15 cellular contexts compared by ENCODE assay signal in the genomic region with DNA sequence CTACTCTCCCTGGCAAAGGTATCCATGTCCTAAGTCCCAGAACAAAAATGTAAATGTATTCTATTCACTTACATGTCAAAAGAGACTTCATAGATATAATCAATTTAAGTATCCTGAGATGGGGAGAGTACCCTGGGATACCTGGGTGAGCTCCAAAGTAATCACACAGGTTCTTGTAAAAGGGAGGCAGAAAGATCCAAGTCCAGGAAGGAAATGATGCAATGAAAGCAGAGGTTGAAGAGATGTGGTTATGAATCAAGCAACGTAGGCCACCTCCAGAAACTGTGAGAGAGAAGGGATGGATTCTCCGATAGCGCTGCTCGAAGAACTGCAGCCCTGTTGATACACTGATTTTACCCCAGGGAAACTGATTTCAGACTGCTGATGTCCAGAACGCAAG.
DNase-seq lines count a peak whose midpoint lies in the region; ATAC-seq and TF ChIP-seq lines count a peak whose summit lies in the region.
"Had no signal": no experiment of that assay in that cellular context is flagged by ENCODE, and none has a peak within 500 bp of the region (broad histone marks: within the 10 kb centered on the region; RNA-seq: fewer than 3 reads in every experiment).

No MANE protein-coding gene starts in this region.

- no peak overlapping the region for H3K27ac ChIP-seq in GM23248
- no peak overlapping the region for H3K27ac ChIP-seq in brain microvascular endothelial cell
- no peak overlapping the region for H3K27ac ChIP-seq in neural progenitor cell
- H3K27ac ChIP-seq: PC-9, SJSA1 had no signal

- peak overlapping the region; percentile 57 for H2AFZ ChIP-seq in GM23248
- H2AFZ ChIP-seq in neural progenitor cell (replicated peaks): peak overlapping the region; percentile 13
- H2AFZ ChIP-seq: PC-9 had no signal

- H3K4me2 ChIP-seq in GM23248 (ENCODE audit: unreplicated experiment) (no peak overlapping the region), neural progenitor cell (no peak overlapping the region)
- H3K4me2 ChIP-seq: PC-9 had no signal

- H3F3A ChIP-seq in GM23248 (ENCODE audit: insufficient read depth): peaks cover 2% of the 10 kb centered on the region
- H3F3A ChIP-seq in neural progenitor cell (ENCODE audit: low read depth): no peaks in the 10 kb centered on the region

- H4K20me1 ChIP-seq in GM23248 (ENCODE audit: insufficient read depth) (no peaks in the 10 kb centered on the region), neural progenitor cell (ENCODE audit: low read depth) (no peaks in the 10 kb centered on the region)

- no peaks in the 10 kb centered on the region for H3K9me3 Mint-ChIP-seq in neural progenitor cell
- H3K9me3 Mint-ChIP-seq in chondrocyte (ENCODE audit: low read depth): no peaks in the 10 kb centered on the region
- H3K9me3 Mint-ChIP-seq in stimulated activated effector memory CD8-positive, alpha-beta T cell treated with anti-CD3 and anti-CD28 coated beads, Interleukin-12 subunit alpha, Interleukin-12 subunit beta, amount 100 ng/mL, for 72 hours: no peaks in the 10 kb centered on the region
- H3K9me3 Mint-ChIP-seq: CD4-positive, alpha-beta T cell had no signal

- H3K36me3 ChIP-seq in GM23248 (ENCODE audit: low read depth) (no peaks in the 10 kb centered on the region), brain microvascular endothelial cell (replicated peaks) (no peaks in the 10 kb centered on the region), neural progenitor cell (no peaks in the 10 kb centered on the region)
- H3K36me3 ChIP-seq: BE2C, SJSA1 had no signal

- H3K4me3 ChIP-seq in GM23248: no peak overlapping the region
- no peak overlapping the region for H3K4me3 ChIP-seq in LNCaP clone FGC (ENCODE audit: low read depth, low read length)
- no peak overlapping the region for H3K4me3 ChIP-seq in brain microvascular endothelial cell (ENCODE audit: low read depth, low read length)
- H3K4me3 ChIP-seq in neural progenitor cell: no peak overlapping the region
- H3K4me3 ChIP-seq: PC-9, SJSA1 had no signal

- H3K4me1 Mint-ChIP-seq in neural progenitor cell (no peaks in the 10 kb centered on the region), chondrocyte (ENCODE audit: low read depth) (peaks cover 16% of the 10 kb centered on the region)
- H3K4me1 Mint-ChIP-seq in stimulated activated effector memory CD8-positive, alpha-beta T cell treated with anti-CD3 and anti-CD28 coated beads, Interleukin-12 subunit alpha, Interleukin-12 subunit beta, amount 100 ng/mL, for 72 hours: peaks cover 9% of the 10 kb centered on the region

- H3K4me3 Mint-ChIP-seq in neural progenitor cell: no peak overlapping the region
- H3K4me3 Mint-ChIP-seq in chondrocyte (ENCODE audit: unreplicated experiment): no peak overlapping the region
- no peak overlapping the region for H3K4me3 Mint-ChIP-seq in stimulated activated effector memory CD8-positive, alpha-beta T cell treated with anti-CD3 and anti-CD28 coated beads, Interleukin-12 subunit alpha, Interleukin-12 subunit beta, amount 100 ng/mL, for 72 hours
- H3K4me3 Mint-ChIP-seq: CD4-positive, alpha-beta T cell had no signal

- WGBS in GM23248 (ENCODE audit: low coverage in 1 of 2, low lambda C conversion rate in 2 of 2, missing lambda C conversion rate in 2 of 2), 2 experiments: 74 to 76% methylated on average over 5 of the region's 5 CpGs

- TF ChIP-seq CTCF in LNCaP clone FGC (IDR thresholded peaks at IDR 0.05; ENCODE audit: control insufficient read depth, extremely low read depth, insufficient read depth): no peak
- no peak for TF ChIP-seq CTCF in brain microvascular endothelial cell (IDR thresholded peaks at IDR 0.05; ENCODE audit: low read depth, low read length, missing control alignments)
- TF ChIP-seq CTCF in neural progenitor cell (IDR thresholded peaks at IDR 0.05): no peak
- TF ChIP-seq CTCF in chondrocyte (IDR thresholded peaks at IDR 0.05): no peak

- no peak overlapping the region for H3K9ac ChIP-seq in GM23248
- H3K9ac ChIP-seq in neural progenitor cell: no peak overlapping the region

- H3K27ac Mint-ChIP-seq in neural progenitor cell (no peak overlapping the region), chondrocyte (ENCODE audit: unreplicated experiment) (no peak overlapping the region)
- H3K27ac Mint-ChIP-seq in stimulated activated effector memory CD8-positive, alpha-beta T cell treated with anti-CD3 and anti-CD28 coated beads, Interleukin-12 subunit alpha, Interleukin-12 subunit beta, amount 100 ng/mL, for 72 hours: no peak overlapping the region
- H3K27ac Mint-ChIP-seq: CD4-positive, alpha-beta T cell had no signal

- in situ Hi-C loops in GM23248 (cut with MboI): loop anchor here (5.0 to 10.0 kb wide), 3 partner anchors 100 to 298 kb away; no protein-coding TSS in a partner anchor
- in situ Hi-C loops in brain microvascular endothelial cell (cut with HindIII; ENCODE audit: low pct_ligation_motif_present, low sequenced_read_pairs): loop anchor here (25.0 kb wide), 1 partner anchor 298 kb away; no protein-coding TSS in a partner anchor

- H3K4me1 ChIP-seq in GM23248 (ENCODE audit: insufficient read depth): peaks cover 23% of the 10 kb centered on the region
- H3K4me1 ChIP-seq in neural progenitor cell: no peaks in the 10 kb centered on the region
- H3K4me1 ChIP-seq: BE2C had no signal

- H3K79me2 ChIP-seq in GM23248 (ENCODE audit: insufficient read depth) (0 out of 2 replicates have a peak, but pooled peaks cover under 1% of the 10 kb centered on the region), neural progenitor cell (ENCODE audit: low read depth) (no peaks in the 10 kb centered on the region)

- no peaks in the 10 kb centered on the region for H3K9me2 ChIP-seq in GM23248 (ENCODE audit: insufficient read depth)

- ATAC-seq in stimulated activated effector memory CD8-positive, alpha-beta T cell treated with anti-CD3 and anti-CD28 coated beads, Interleukin-12 subunit alpha, Interleukin-12 subunit beta, amount 100 ng/mL, for 72 hours: no peak

- no peaks in the 10 kb centered on the region for H3K9me3 ChIP-seq in GM23248 (ENCODE audit: low read depth)
- no peaks in the 10 kb centered on the region for H3K9me3 ChIP-seq in neural progenitor cell (ENCODE audit: low read depth)
- H3K9me3 ChIP-seq: BE2C, SJSA1 had no signal

- no peaks in the 10 kb centered on the region for H3K27me3 ChIP-seq in GM23248 (replicated peaks; ENCODE audit: insufficient read depth)
- no peaks in the 10 kb centered on the region for H3K27me3 ChIP-seq in brain microvascular endothelial cell (replicated peaks)
- no peaks in the 10 kb centered on the region for H3K27me3 ChIP-seq in neural progenitor cell
- H3K27me3 ChIP-seq: SJSA1 had no signal

- H3K27me3 Mint-ChIP-seq in neural progenitor cell (ENCODE audit: insufficient read depth, low read depth) (peaks cover 3% of the 10 kb centered on the region), chondrocyte (ENCODE audit: low read depth) (no peaks in the 10 kb centered on the region)

- peak; percentile 16 for DNase-seq in GM23248
- peak; percentile 58 for DNase-seq in LNCaP clone FGC (ENCODE audit: low read depth)
- peak; percentile 22 for DNase-seq in brain microvascular endothelial cell
- no peak for DNase-seq in neural progenitor cell (ENCODE audit: low spot score)
- no peak for DNase-seq in ecto neural progenitor cell (ENCODE audit: low spot score)
- no peak for DNase-seq in chondrocyte (ENCODE audit: low spot score)
- DNase-seq in stimulated activated effector memory CD8-positive, alpha-beta T cell treated with anti-CD3 and anti-CD28 coated beads, Interleukin-12 subunit alpha, Interleukin-12 subunit beta, amount 100 ng/mL, for 72 hours (ENCODE audit: low spot score in 2 of 2): no peak
- DNase-seq: BE2C; CD4-positive, alpha-beta T cell; Kasumi-1; NCI-H1930; NCI-H2171 treated with DMSO at 0.1 percent for 48 hours; NCI-H748 treated with DMSO at 0.1 percent for 48 hours; PC-9 had no signal

- H3K36me3 Mint-ChIP-seq in neural progenitor cell (no peaks in the 10 kb centered on the region), chondrocyte (ENCODE audit: low read depth) (no peaks in the 10 kb centered on the region)
- H3K36me3 Mint-ChIP-seq in stimulated activated effector memory CD8-positive, alpha-beta T cell treated with anti-CD3 and anti-CD28 coated beads, Interleukin-12 subunit alpha, Interleukin-12 subunit beta, amount 100 ng/mL, for 72 hours: no peaks in the 10 kb centered on the region

Comparison
In these comparisons a context has a peak if more than half of its experiments do, and no peak if none do; other contexts are left out.
1. DNase-seq: peak in GM23248 (single experiment), LNCaP clone FGC (single experiment) and brain microvascular endothelial cell (single experiment); none in neural progenitor cell (single experiment), ecto neural progenitor cell (single experiment), chondrocyte (single experiment) and stimulated activated effector memory CD8-positive, alpha-beta T cell treated with anti-CD3 and anti-CD28 coated beads, Interleukin-12 subunit alpha, Interleukin-12 subunit beta, amount 100 ng/mL, for 72 hours (0 of 2).